ENCODE assay signal across 6 cellular contexts in the genomic region with DNA sequence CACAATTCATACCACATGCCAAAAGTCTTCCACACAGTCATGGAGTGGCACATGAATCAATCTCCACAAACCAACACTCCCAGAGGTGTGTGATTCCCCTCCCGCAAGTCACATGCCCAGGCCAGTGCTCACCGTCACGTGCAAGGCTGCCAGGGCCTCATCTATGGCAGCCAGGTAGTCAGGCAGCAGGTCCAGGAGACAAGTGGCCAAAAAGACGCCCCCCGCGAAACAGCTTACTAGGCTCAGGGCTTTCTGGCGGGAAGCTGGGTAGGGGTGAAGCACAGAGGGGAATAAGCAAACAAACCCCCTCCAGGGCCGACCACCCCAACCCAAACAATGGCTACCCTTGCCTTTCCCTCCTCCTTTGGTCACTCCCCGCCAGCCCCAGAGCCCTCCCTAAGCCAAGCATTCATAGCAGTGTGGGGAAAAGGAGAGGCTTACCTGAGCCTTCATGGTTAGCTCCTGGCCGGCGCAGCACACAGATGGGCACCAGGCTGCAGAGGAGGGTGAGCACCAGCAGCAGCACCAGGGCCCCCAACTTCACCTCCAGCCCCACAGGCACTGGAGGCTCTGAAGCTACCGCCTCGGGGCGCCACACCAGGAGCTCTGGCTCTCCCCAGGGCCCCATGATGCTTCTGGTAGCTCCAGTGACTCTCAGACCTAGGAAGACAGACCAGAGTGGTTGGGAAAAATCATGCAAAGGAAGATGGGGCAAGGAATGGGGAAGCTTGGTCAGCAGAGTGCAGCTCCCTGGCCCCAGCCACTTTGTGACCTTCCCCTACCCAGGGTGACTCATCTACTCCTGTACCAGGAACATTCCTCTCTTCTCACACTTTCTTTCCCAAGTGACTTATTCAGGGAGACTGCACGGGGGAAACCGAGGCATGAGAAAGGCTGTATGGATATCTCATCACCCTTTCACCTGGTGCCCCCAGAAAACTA. TPM values are rescaled to one million over a fixed set of nuclear protein-coding genes. Genes with fewer than 3 reads are reported as not detected.
DNase-seq lines count a peak whose midpoint lies in the region; FAIRE-seq and TF ChIP-seq lines count a peak whose summit lies in the region.

No MANE protein-coding gene starts in this region.

- H3K27ac ChIP-seq in right atrium auricular region (peak overlapping the region; percentile 97 to 98), tibial nerve (peak overlapping the region; percentile 71 to 96 (median 92))

- H3K9me3 Mint-ChIP-seq in Calu3 (ENCODE audit: low read depth, unreplicated experiment) = no peaks in the 10 kb centered on the region

- H3K4me3 ChIP-seq in right atrium auricular region (peak overlapping the region; percentile 79 to 81), tibial nerve (peak overlapping the region; percentile 62 to 86 (median 64))

- peaks cover 75% of the 10 kb centered on the region for H3K36me3 Mint-ChIP-seq in Calu3 (ENCODE audit: insufficient read depth, unreplicated experiment)

- H3K9me3 ChIP-seq in right atrium auricular region (no peaks in the 10 kb centered on the region), tibial nerve (no peaks in the 10 kb centered on the region)

- CTCF ChIA-PET in Calu3 (lab: Charles Lee) = interaction anchor here (0.7 to 2.3 kb wide), 5 partner anchors 9 to 165 kb away, joined by 3 to 9 read pairs (median 5); partner anchors contain the start of genes DENND4B and RPS27

- H3K27me3 ChIP-seq in right atrium auricular region = no peaks in the 10 kb centered on the region
- no peaks in the 10 kb centered on the region for H3K27me3 ChIP-seq in tibial nerve

- peak overlapping the region; percentile 79 for H3K27ac Mint-ChIP-seq in Calu3 (ENCODE audit: unreplicated experiment)

- peaks cover 42% of the 10 kb centered on the region for H3K4me1 Mint-ChIP-seq in Calu3 (ENCODE audit: low read depth, unreplicated experiment)

- H3K4me1 ChIP-seq in right atrium auricular region = peaks cover 0 to 73% of the 10 kb centered on the region in 2 donors
- peaks cover 0 to 72% (median 35%) of the 10 kb centered on the region in 4 donors for H3K4me1 ChIP-seq in tibial nerve

- TF ChIP-seq CTCF in Calu3 (IDR thresholded peaks at IDR 0.05; ENCODE audit: unreplicated experiment) = no peak
- TF ChIP-seq CTCF in right atrium auricular region (IDR thresholded peaks at IDR 0.05) = no peak
- no peak for TF ChIP-seq CTCF in tibial nerve (IDR thresholded peaks at IDR 0.05)

- peak; percentile 55 for FAIRE-seq in RCC 7860 (lab: Jason Lieb, UNC)
- no peak for FAIRE-seq in GM19239 (lab: Jason Lieb, UNC)

- TF ChIP-seq EP300 in tibial nerve (IDR thresholded peaks at IDR 0.05) = no peak

- DNase-seq in Calu3 (peak; percentile 41), RCC 7860 (ENCODE audit: low spot score) (peak; percentile 78), right atrium auricular region (ENCODE audit: low spot score) (peak; percentile 76), tibial nerve (ENCODE audit: low spot score in 2 of 2) (peak in 1 of 2 donors; percentile 26), GM19239 (ENCODE audit: insufficient read length, low spot score) (no peak), NCI-H524 treated with DMSO at 0.1 percent for 48 hours (lab: John Stamatoyannopoulos, UW) (no peak)

- no peak for TF ChIP-seq POLR2A in tibial nerve (IDR thresholded peaks at IDR 0.05)

- WGBS in tibial nerve, 2 donors = 42 to 48% methylated on average over 15 to 16 of the region's 16 CpGs

- intact Hi-C loops in Calu3 (cut with micrococcal nuclease; ENCODE audit: unreplicated experiment) = no loop called here

- no peaks in the 10 kb centered on the region for H3K27me3 Mint-ChIP-seq in Calu3 (ENCODE audit: unreplicated experiment)

- peak overlapping the region; percentile 79 for H3K4me3 Mint-ChIP-seq in Calu3 (ENCODE audit: low read depth, unreplicated experiment)

- H3K36me3 ChIP-seq in right atrium auricular region = peaks cover 16% of the 10 kb centered on the region
- H3K36me3 ChIP-seq in tibial nerve = peaks cover 0 to 26% (median 0%) of the 10 kb centered on the region in 3 donors

- no TSS peak for BruUV-seq in Calu3 (replicated peaks; lab: Mats Ljungman, UMichigan)

RNA-seq across cellular contexts. Expression of gene SLC39A1, which starts 1.0 kb away (rescaled TPM):
- total RNA-seq in Calu3 (2022) = 138 and 152 TPM in 2 replicates
- 10 to 100 TPM; 56.7 to 95.4 TPM for total RNA-seq in right atrium auricular region
- total RNA-seq in tibial nerve = 100 to 1,000 TPM in 1 of 4 donors, 10 to 100 TPM in 3; 81.0 to 157 (median 92.4) TPM

RNA-seq across cellular contexts. Expression of gene CRTC2, which starts 3.9 kb away (rescaled TPM):
- total RNA-seq in Calu3 (2022) (39.5 and 52.1 TPM in 2 replicates), right atrium auricular region (10 to 100 TPM; 10.5 to 14.3 TPM), tibial nerve (10 to 100 TPM; 17.4 to 43.7 (median 23.4) TPM)

RNA-seq across cellular contexts. Expression of gene CREB3L4, which starts 5.3 kb away (rescaled TPM):
- total RNA-seq in Calu3 (2022) = 23.2 and 26.5 TPM in 2 replicates
- total RNA-seq in right atrium auricular region = 1 to 10 TPM; 4.9 to 5.6 TPM
- 10 to 100 TPM; 10.2 to 17.5 (median 11.4) TPM for total RNA-seq in tibial nerve

RNA-seq across cellular contexts. Expression of gene JTB, which starts 15.1 kb away (rescaled TPM):
- total RNA-seq in Calu3 (2022) (105 and 115 TPM in 2 replicates), right atrium auricular region (100 to 1,000 TPM; 168 to 248 TPM), tibial nerve (100 to 1,000 TPM; 149 to 289 (median 241) TPM)

RNA-seq across cellular contexts. Expression of gene DENND4B, which starts 15.8 kb away (rescaled TPM):
- 89.0 and 90.0 TPM in 2 replicates for total RNA-seq in Calu3 (2022)
- total RNA-seq in right atrium auricular region = 10 to 100 TPM; 22.0 to 26.6 TPM
- total RNA-seq in tibial nerve = 10 to 100 TPM; 42.8 to 78.0 (median 56.7) TPM

Comparison
In these comparisons a context has a peak if more than half of its experiments do, and no peak if none do; other contexts are left out.
1. DNase-seq: peak in Calu3 (single experiment), RCC 7860 (single experiment) and right atrium auricular region (single experiment); none in GM19239 (single experiment) and NCI-H524 treated with DMSO at 0.1 percent for 48 hours (single experiment).